Comparison of ENCODE assay signal across 10 cellular contexts in the genomic region with DNA sequence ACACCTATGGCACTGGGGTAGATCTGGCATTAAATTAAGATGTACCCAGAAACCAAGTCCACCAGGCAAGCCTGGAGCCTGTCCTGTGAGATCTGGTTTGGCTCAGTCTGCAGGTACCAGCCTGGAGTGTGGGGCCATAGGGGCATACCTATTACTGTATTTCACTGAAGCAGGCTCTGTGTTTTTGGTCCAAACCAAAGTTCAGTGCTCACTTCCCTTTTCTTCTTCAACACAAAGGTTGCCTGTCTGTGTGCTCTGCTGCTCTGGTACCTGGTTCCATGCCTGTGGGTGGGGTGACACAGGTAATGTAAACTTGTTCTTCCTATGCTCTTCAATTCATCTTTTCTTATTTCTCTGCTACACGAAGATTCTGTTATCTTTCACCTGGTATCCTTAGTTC. TPM values are rescaled to one million over a fixed set of nuclear protein-coding genes. Genes with fewer than 3 reads are reported as not detected.
"Had no signal": no experiment of that assay in that cellular context is flagged by ENCODE, and none has a peak within 500 bp of the region (broad histone marks: within the 10 kb centered on the region; RNA-seq: fewer than 3 reads in every experiment).

No MANE protein-coding gene starts in this region.

- DNase-seq: H9, HCEC 1CT, IMR-90, KG1 had no signal

- ATAC-seq: GM23338, K562 had no signal

- H3K4me3 Mint-ChIP-seq: GM23338, H9 had no signal

- H2AFZ ChIP-seq: GM23338 had no signal

- H3K27ac Mint-ChIP-seq: GM23338, H9 had no signal

- H3K4me2 ChIP-seq: GM23338 had no signal

- H3K4me3 ChIP-seq: GM23338, K562 had no signal

- H3K4me1 Mint-ChIP-seq: GM23338, H9 had no signal

- FAIRE-seq: H1, H54, HTR-8/SVneo, K562 had no signal

RNA-seq across cellular contexts. Expression of a gene that starts 19.8 kb away (rescaled TPM):
- total RNA-seq: H9, HT-29, K562 had no signal
- polyA plus RNA-seq: K562 had no signal
